8 cellular contexts compared by ENCODE assay signal in the genomic region with DNA sequence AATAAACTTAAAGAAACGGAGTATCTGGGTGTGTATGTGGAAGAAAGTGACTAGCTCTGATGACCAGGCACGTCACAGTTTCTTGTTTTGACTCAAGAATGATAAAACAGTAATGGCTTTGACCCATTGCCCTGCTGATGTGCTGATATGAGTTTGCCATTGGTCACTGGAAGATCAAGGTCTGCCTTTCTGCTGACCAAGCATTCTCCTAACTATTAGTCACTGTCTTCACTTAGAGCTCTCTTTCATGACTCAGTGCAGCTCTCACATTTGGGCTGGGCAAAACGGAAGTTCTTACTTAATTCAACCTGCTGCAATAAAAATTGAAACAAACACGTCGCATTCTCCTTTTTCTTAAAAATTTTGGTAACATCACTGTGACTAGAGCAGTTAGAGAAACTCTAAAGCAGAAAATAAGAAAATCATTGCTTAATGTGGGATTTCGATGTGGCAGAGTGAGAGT.
DNase-seq lines count a peak whose midpoint lies in the region; ATAC-seq and TF ChIP-seq lines count a peak whose summit lies in the region.

No MANE protein-coding gene starts in this region.

- peak; percentile 57 for ATAC-seq in Right ventricle myocardium superior (ENCODE audit: poor library complexity)
- ATAC-seq in Right ventricle myocardium inferior = no peak
- ATAC-seq in HG03097 (IDR thresholded peaks at IDR 0.05; ENCODE audit: low FRiP score, unreplicated experiment) = peak; percentile 92
- ATAC-seq in SK-N-SH treated with all-trans-retinoic acid at 6 μM for 48 hours = peak; percentile 96

- no peak for DNase-seq in Right ventricle myocardium superior
- no peak for DNase-seq in Right ventricle myocardium inferior (ENCODE audit: missing footprints)
- peak; percentile 75 for DNase-seq in astrocyte of the hippocampus (ENCODE audit: low read depth, low spot score)
- DNase-seq in lung microvascular endothelial cell (ENCODE audit: low read depth in 2 of 2) = peak; percentile 25 to 85
- peak; percentile 48 for DNase-seq in stimulated activated naive CD4-positive, alpha-beta T cell treated with Interleukin-2 at 50 U/mL for 16 hours (lab: John Stamatoyannopoulos, UW)
- DNase-seq in hippocampal formation (lab: John Stamatoyannopoulos, UW) = no peak

- intact Hi-C loops in Right ventricle myocardium superior (cut with DNase I) = no loop called here
- intact Hi-C loops in Right ventricle myocardium inferior (cut with DNase I) = no loop called here

TF ChIP-seq in SK-N-SH treated with all-trans-retinoic acid at 6 μM for 48 hours, 23 proteins besides CTCF, POLR2A, EP300 and RAD21:
- TF ChIP-seq PATZ1 (CRISPR knock-in tag; IDR thresholded peaks at IDR 0.05; ENCODE audit: borderline replicate concordance) = no peak
- TF ChIP-seq ISL1 (CRISPR knock-in tag; IDR thresholded peaks at IDR 0.05) = peak; percentile 54

Comparison
In these comparisons a context has a peak if more than half of its experiments do, and no peak if none do; other contexts are left out.
1. DNase-seq: peak in astrocyte of the hippocampus (single experiment), lung microvascular endothelial cell (2 of 2) and stimulated activated naive CD4-positive, alpha-beta T cell treated with Interleukin-2 at 50 U/mL for 16 hours (single experiment); none in Right ventricle myocardium superior (single experiment), Right ventricle myocardium inferior (single experiment) and hippocampal formation (0 of 2).